ENCODE assay signal across 1 cellular context in the genomic region with DNA sequence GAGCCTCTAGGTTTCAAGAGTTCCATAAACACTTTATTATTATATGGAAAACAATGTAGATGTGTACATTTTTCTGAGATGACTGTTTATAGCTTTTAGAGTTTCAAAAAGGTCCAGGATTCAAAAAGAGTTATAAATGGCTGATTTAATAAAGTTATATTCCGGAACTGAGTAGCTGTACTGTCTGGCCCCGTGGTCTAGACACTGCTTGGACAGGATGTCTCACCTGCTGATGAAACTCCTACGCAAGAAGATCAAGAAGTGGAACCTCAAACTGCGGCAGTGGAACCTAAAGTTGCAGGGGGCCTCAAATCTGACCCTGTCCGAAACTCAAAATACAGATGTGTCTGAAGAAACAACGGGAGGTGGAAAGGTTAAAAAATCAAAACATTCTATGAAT.
TF ChIP-seq lines count a peak whose summit lies in the region.

No MANE protein-coding gene starts in this region.

TF ChIP-seq in K562, 482 proteins besides CTCF, POLR2A, EP300 and RAD21 (continued from another document):
- TF ChIP-seq, protein P1, sequence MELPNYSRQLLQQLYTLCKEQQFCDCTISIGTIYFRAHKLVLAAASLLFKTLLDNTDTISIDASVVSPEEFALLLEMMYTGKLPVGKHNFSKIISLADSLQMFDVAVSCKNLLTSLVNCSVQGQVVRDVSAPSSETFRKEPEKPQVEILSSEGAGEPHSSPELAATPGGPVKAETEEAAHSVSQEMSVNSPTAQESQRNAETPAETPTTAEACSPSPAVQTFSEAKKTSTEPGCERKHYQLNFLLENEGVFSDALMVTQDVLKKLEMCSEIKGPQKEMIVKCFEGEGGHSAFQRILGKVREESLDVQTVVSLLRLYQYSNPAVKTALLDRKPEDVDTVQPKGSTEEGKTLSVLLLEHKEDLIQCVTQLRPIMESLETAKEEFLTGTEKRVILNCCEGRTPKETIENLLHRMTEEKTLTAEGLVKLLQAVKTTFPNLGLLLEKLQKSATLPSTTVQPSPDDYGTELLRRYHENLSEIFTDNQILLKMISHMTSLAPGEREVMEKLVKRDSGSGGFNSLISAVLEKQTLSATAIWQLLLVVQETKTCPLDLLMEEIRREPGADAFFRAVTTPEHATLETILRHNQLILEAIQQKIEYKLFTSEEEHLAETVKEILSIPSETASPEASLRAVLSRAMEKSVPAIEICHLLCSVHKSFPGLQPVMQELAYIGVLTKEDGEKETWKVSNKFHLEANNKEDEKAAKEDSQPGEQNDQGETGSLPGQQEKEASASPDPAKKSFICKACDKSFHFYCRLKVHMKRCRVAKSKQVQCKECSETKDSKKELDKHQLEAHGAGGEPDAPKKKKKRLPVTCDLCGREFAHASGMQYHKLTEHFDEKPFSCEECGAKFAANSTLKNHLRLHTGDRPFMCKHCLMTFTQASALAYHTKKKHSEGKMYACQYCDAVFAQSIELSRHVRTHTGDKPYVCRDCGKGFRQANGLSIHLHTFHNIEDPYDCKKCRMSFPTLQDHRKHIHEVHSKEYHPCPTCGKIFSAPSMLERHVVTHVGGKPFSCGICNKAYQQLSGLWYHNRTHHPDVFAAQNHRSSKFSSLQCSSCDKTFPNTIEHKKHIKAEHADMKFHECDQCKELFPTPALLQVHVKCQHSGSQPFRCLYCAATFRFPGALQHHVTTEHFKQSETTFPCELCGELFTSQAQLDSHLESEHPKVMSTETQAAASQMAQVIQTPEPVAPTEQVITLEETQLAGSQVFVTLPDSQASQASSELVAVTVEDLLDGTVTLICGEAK (IDR thresholded peaks at IDR 0.05) = peak; percentile 67; the same call in 1 of the 2 replicates
- TF ChIP-seq, protein P1 (CRISPR knock-in tag; IDR thresholded peaks at IDR 0.05) = no peak
- TF ChIP-seq ELF1 (tag; IDR thresholded peaks at IDR 0.05) (no peak), CEBPG (CRISPR knock-in tag; IDR thresholded peaks at IDR 0.05) (no peak), CEBPG (tag; conservative IDR thresholded peaks at IDR 0.05 in 1 of 2, IDR thresholded peaks at IDR 0.05 in 1 of 2) (peak in 1 of 2 experiments; percentile 64; a peak in 1 of 4 replicates), SMAD4 (CRISPR knock-in tag; conservative IDR thresholded peaks at IDR 0.05) (peak; percentile 90)
- TF ChIP-seq, protein P2, sequence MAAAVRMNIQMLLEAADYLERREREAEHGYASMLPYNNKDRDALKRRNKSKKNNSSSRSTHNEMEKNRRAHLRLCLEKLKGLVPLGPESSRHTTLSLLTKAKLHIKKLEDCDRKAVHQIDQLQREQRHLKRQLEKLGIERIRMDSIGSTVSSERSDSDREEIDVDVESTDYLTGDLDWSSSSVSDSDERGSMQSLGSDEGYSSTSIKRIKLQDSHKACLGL (CRISPR knock-in tag; IDR thresholded peaks at IDR 0.05; ENCODE audit: borderline replicate concordance, poor library complexity, severe bottlenecking) = no peak
